Comparison of ENCODE assay signal across 1 cellular context in genomic region chr9:136939996-136940525, GRCh38.
TF ChIP-seq lines count a peak whose summit lies in the region.

No MANE protein-coding gene starts in this region.

TF ChIP-seq in HepG2, 621 proteins besides CTCF, POLR2A, EP300 and RAD21:
- TF ChIP-seq E2F2 (CRISPR knock-in tag; IDR thresholded peaks at IDR 0.05; ENCODE audit: borderline replicate concordance) (no peak), ZNF607 (CRISPR knock-in tag; IDR thresholded peaks at IDR 0.05; ENCODE audit: borderline replicate concordance) (no peak), ZNF768 (CRISPR knock-in tag; IDR thresholded peaks at IDR 0.05) (peak; percentile 4; the same call in 1 of the 2 replicates), RORA (CRISPR knock-in tag; IDR thresholded peaks at IDR 0.05) (no peak), AKAP8 (CRISPR knock-in tag; IDR thresholded peaks at IDR 0.05) (0 out of 2 replicates have a peak, but pooled peaks have one; percentile 34), ZNF790 (CRISPR knock-in tag; IDR thresholded peaks at IDR 0.05; ENCODE audit: borderline replicate concordance) (no peak), TCF12 (IDR thresholded peaks at IDR 0.05) (no peak), TCF12 (CRISPR knock-in tag; IDR thresholded peaks at IDR 0.05) (no peak), PAWR (CRISPR knock-in tag; IDR thresholded peaks at IDR 0.05; ENCODE audit: borderline replicate concordance) (no peak), POGZ (CRISPR knock-in tag; IDR thresholded peaks at IDR 0.05) (no peak), NKX3-1 (CRISPR knock-in tag; IDR thresholded peaks at IDR 0.05) (no peak), ZNF556 (CRISPR knock-in tag; IDR thresholded peaks at IDR 0.05; ENCODE audit: borderline replicate concordance) (no peak), CBX2 (IDR thresholded peaks at IDR 0.05; ENCODE audit: low read depth, low read length) (no peak), CBX2 (CRISPR knock-in tag; IDR thresholded peaks at IDR 0.05; ENCODE audit: low read depth) (no peak), POLR2G (IDR thresholded peaks at IDR 0.05; ENCODE audit: low read depth, low read length) (peak; percentile 43), RNF219 (CRISPR knock-in tag; IDR thresholded peaks at IDR 0.05) (no peak), DPF2 (CRISPR knock-in tag; IDR thresholded peaks at IDR 0.05; ENCODE audit: borderline replicate concordance, low read depth) (no peak), PHB2 (IDR thresholded peaks at IDR 0.05; ENCODE audit: partially characterized antibody) (no peak), ZSCAN5A (CRISPR knock-in tag; IDR thresholded peaks at IDR 0.05; ENCODE audit: borderline replicate concordance) (no peak), PLSCR1 (CRISPR knock-in tag; IDR thresholded peaks at IDR 0.05; ENCODE audit: borderline replicate concordance) (no peak), ZC3H13 (CRISPR knock-in tag; IDR thresholded peaks at IDR 0.05) (peak; percentile 20; the same call in 1 of the 2 replicates), ZMYM4 (CRISPR knock-in tag; IDR thresholded peaks at IDR 0.05) (no peak), ZNF644 (CRISPR knock-in tag; IDR thresholded peaks at IDR 0.05; ENCODE audit: low read depth) (no peak), ZNF234 (CRISPR knock-in tag; conservative IDR thresholded peaks at IDR 0.05) (no peak), ZNF432 (CRISPR knock-in tag; IDR thresholded peaks at IDR 0.05; ENCODE audit: borderline replicate concordance) (no peak), MLX (CRISPR knock-in tag; IDR thresholded peaks at IDR 0.05) (no peak), RFXANK (CRISPR knock-in tag; IDR thresholded peaks at IDR 0.05) (no peak), ZNF687 (CRISPR knock-in tag; IDR thresholded peaks at IDR 0.05) (peak; percentile 38), AGO2 (optimal IDR thresholded peaks at IDR 0.05; ENCODE audit: low read depth, low read length) (peak; percentile 56), NFYC (CRISPR knock-in tag; IDR thresholded peaks at IDR 0.05) (no peak), ZNF839 (CRISPR knock-in tag; IDR thresholded peaks at IDR 0.05; ENCODE audit: borderline replicate concordance) (no peak), RBM22 (optimal IDR thresholded peaks at IDR 0.05; ENCODE audit: low read length) (peak; percentile 12), ZNF446 (CRISPR knock-in tag; IDR thresholded peaks at IDR 0.05) (no peak), MTF2 (CRISPR knock-in tag; IDR thresholded peaks at IDR 0.05; ENCODE audit: borderline replicate concordance) (no peak), ZNF362 (CRISPR knock-in tag; IDR thresholded peaks at IDR 0.05; ENCODE audit: borderline replicate concordance) (no peak)
